8 cellular contexts compared by ENCODE assay signal in the genomic region with DNA sequence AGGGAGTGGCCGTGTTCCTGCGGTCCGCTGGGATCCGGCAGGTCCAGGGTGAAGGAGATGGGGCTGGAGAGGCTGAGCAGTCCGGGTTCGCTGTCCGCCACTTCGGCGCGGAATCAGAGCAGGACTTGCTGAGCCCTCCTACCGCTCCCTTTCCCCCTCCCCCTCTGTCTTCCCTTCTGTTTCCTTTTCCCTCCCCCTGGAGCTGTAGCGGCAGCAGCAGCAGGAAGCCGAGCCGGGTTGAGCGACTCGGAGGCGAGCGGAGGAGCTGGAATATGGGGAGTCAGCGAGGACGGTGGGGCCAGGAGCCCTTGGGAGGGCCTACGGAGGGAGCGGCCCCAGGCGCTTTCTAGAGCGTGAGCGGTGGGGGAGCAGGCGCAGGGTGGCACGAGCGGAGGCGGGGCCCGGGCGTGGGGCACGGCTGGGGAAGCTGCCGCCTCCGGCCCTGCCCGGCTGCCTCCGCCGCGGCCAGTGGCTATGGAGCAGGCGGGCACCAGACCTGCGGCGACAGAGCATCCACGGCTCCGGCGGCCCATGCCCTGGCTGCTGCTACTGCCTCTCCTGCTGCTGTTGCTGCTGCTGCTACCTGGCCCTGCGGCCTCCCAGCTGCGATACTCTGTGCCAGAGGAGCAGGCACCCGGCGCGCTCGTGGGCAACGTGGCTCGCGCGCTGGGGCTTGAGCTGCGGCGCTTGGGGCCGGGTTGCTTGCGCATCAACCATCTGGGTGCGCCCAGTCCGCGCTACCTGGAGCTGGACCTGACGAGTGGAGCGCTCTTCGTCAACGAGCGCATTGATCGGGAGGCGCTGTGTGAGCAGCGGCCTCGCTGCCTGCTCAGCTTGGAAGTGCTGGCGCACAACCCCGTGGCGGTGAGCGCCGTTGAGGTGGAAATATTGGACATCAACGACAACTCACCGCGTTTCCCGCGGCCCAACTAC. TPM values are rescaled to one million over a fixed set of nuclear protein-coding genes. Genes with fewer than 3 reads are reported as not detected.
DNase-seq lines count a peak whose midpoint lies in the region; ATAC-seq lines count a peak whose summit lies in the region.

PCDHAC2 (plus strand) TSS at position 184 of the 933 bp plus-strand sequence; CDS start at position 475, 291 bp downstream.

- POLR2A ChIA-PET in activated CD4-positive, alpha-beta memory T cell treated with anti-CD3 and anti-CD28 coated beads for 36 hours (lab: Charles Lee) = no interaction called here

- H3K27ac Mint-ChIP-seq in activated CD4-positive, alpha-beta memory T cell treated with anti-CD3 and anti-CD28 coated beads for 36 hours = no peak within 1 kb of the TSS

- peaks cover 29% of the 10 kb centered on the region for H3K27me3 Mint-ChIP-seq in activated CD4-positive, alpha-beta memory T cell treated with anti-CD3 and anti-CD28 coated beads for 36 hours

- no peaks in the 10 kb centered on the region for H3K4me1 Mint-ChIP-seq in activated CD4-positive, alpha-beta memory T cell treated with anti-CD3 and anti-CD28 coated beads for 36 hours (ENCODE audit: low read depth)

- CTCF ChIA-PET in activated CD4-positive, alpha-beta memory T cell treated with anti-CD3 and anti-CD28 coated beads for 36 hours (lab: Charles Lee) = interaction anchor here (0.6 kb wide), 1 partner anchor 125 kb away, joined by 3 read pairs; the partner anchor contains the start of gene PCDHA8

- intact Hi-C loops in activated CD4-positive, alpha-beta memory T cell treated with anti-CD3 and anti-CD28 coated beads for 36 hours (cut with micrococcal nuclease) = no loop called here

- no peaks in the 10 kb centered on the region for H3K36me3 Mint-ChIP-seq in activated CD4-positive, alpha-beta memory T cell treated with anti-CD3 and anti-CD28 coated beads for 36 hours

- no peaks in the 10 kb centered on the region for H3K9me3 Mint-ChIP-seq in activated CD4-positive, alpha-beta memory T cell treated with anti-CD3 and anti-CD28 coated beads for 36 hours

- DNase-seq in 8988T (peak; percentile 33), LHCN-M2 (ENCODE audit: low read depth) (peak; percentile 5), amniotic epithelial cell (ENCODE audit: low read depth) (peak; percentile 9), hypothalamus (lab: John Stamatoyannopoulos, UW) (peak in 46 of 51 donors; percentile 18 to 87 (median 56)), putamen (ENCODE audit: low spot score) (peak; percentile 82)
- DNase-seq in stimulated activated naive CD4-positive, alpha-beta T cell treated with Interleukin-2 at 50 U/mL for 16 hours (lab: John Stamatoyannopoulos, UW) = no peak
- DNase-seq in activated CD4-positive, alpha-beta memory T cell treated with anti-CD3 and anti-CD28 coated beads for 36 hours = no peak

- no peak within 1 kb of the TSS for H3K4me3 Mint-ChIP-seq in activated CD4-positive, alpha-beta memory T cell treated with anti-CD3 and anti-CD28 coated beads for 36 hours

- no peak for ATAC-seq in HG02885 (IDR thresholded peaks at IDR 0.05; ENCODE audit: poor library complexity, unreplicated experiment)

RNA-seq across cellular contexts. Expression of gene PCDHAC2, which starts in this region (rescaled TPM):
- 0.06 and 0.23 TPM in 2 replicates for total RNA-seq in LHCN-M2 (2014; rRNA removed)
- not detected for polyA plus RNA-seq in LHCN-M2 (2012)
- not detected for total RNA-seq in activated CD4-positive, alpha-beta memory T cell treated with anti-CD3 and anti-CD28 coated beads for 36 hours

Comparison
In these comparisons a context has a peak if more than half of its experiments do, and no peak if none do; other contexts are left out.
1. Peak in DNase-seq in LHCN-M2; RNA of the gene not detected or under 1 TPM.
2. DNase-seq: peak in 8988T (single experiment), amniotic epithelial cell (single experiment), hypothalamus (46 of 51) and putamen (single experiment); none in stimulated activated naive CD4-positive, alpha-beta T cell treated with Interleukin-2 at 50 U/mL for 16 hours (single experiment) and activated CD4-positive, alpha-beta memory T cell treated with anti-CD3 and anti-CD28 coated beads for 36 hours (single experiment).